30 cellular contexts compared by ENCODE assay signal in the genomic region with DNA sequence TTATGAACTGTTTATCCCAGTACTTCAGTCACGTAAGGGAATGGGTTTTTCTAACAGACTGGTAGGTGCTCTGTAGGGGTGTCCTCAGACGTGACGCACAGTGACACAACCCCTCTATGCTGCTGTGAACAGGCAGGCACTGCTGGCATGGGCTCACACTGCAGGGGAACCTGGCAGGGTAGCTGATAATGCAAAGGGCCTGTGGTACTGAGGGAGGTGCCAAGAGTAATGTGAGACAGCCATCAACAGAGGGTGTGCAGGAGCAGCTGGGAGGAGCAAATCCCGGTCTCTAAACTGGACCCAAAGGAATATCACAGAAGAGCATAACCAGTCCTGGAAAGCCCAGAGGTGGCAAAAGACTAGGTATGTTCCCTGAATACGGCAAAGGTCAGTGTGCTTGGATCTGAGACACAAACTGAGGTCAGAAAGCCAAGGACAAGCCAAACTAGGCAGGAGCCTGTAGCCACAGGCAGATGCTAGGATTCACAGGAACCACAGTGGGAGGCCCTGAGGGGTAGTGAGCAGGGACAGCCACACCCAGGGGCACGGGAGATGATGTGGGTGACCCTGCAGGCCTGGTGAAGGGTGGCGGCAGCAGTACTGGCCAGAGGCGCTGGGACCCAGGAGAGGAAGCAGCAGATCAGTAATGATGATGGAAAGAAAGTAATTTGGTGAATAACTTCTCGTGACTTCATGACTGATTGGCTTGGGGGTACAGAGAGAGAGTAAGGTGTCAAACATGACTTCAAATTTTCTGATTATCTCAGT.
"Had no signal": no experiment of that assay in that cellular context is flagged by ENCODE, and none has a peak within 500 bp of the region (broad histone marks: within the 10 kb centered on the region; RNA-seq: fewer than 3 reads in every experiment).

No MANE protein-coding gene starts in this region.

- H3K4me1 ChIP-seq: colonic mucosa, foreskin keratinocyte, gastroesophageal sphincter, heart left ventricle, transverse colon, upper lobe of right lung, uterus had no signal

- H3K4me3 Mint-ChIP-seq: dendritic cell treated with granulocyte-macrophage colony-stimulating factor and Interleukin-4, amounts not matched to agents 40 ng/mL and 50 ng/mL, for 4 days; endodermal cell; mesothelial cell of epicardium; naive B cell; natural killer cell treated with Interleukin-12 subunit alpha and Interleukin-12 subunit beta and Interleukin-15 and Interleukin-18, amount 100 ng/mL, for 72 hours; neural crest cell; stimulated activated memory B cell treated with anti-CD40 and anti-IgM and Interleukin-4, amounts not matched to agents 10 μg/mL and 1 μg/mL and 100 μg/mL, for 72 hours had no signal

- H3K36me3 ChIP-seq: colonic mucosa, gastroesophageal sphincter, heart left ventricle, thoracic aorta, transverse colon, upper lobe of right lung, uterus had no signal

- H3K9me3 Mint-ChIP-seq: dendritic cell treated with granulocyte-macrophage colony-stimulating factor and Interleukin-4, amounts not matched to agents 40 ng/mL and 50 ng/mL, for 4 days; endodermal cell; mesothelial cell of epicardium; natural killer cell treated with Interleukin-12 subunit alpha and Interleukin-12 subunit beta and Interleukin-15 and Interleukin-18, amount 100 ng/mL, for 72 hours; neural crest cell; stimulated activated memory B cell treated with anti-CD40 and anti-IgM and Interleukin-4, amounts not matched to agents 10 μg/mL and 1 μg/mL and 100 μg/mL, for 72 hours had no signal

- H3K27me3 ChIP-seq: colonic mucosa, foreskin keratinocyte, gastroesophageal sphincter, heart left ventricle, hepatocyte, transverse colon, upper lobe of right lung, uterus had no signal

- H3K4me1 Mint-ChIP-seq: mesothelial cell of epicardium; naive B cell; stimulated activated memory B cell treated with anti-CD40 and anti-IgM and Interleukin-4, amounts not matched to agents 10 μg/mL and 1 μg/mL and 100 μg/mL, for 72 hours had no signal

- DNase-seq: colonic mucosa; effector CD8-positive, alpha-beta T cell; foreskin keratinocyte; heart left ventricle; kidney; mesenchymal stem cell; mucosa of descending colon; naive B cell; retina; stimulated activated CD4-positive, alpha-beta T cell treated with anti-CD3 and anti-CD28 coated beads, Interleukin-12 subunit alpha, Interleukin-12 subunit beta, amount 100 ng/mL, for 4 hours; stimulated activated CD4-positive, alpha-beta T cell treated with anti-CD3 and anti-CD28 coated beads, Interleukin-1b, Interleukin-23, amount 100 ng/mL, for 48 hours; stimulated activated CD4-positive, alpha-beta T cell treated with anti-CD3 and anti-CD28 coated beads, Interleukin-4, amount 100 ng/mL, for 24 hours; stimulated activated naive CD8-positive, alpha-beta T cell treated with anti-CD3 and anti-CD28 coated beads, Interleukin-15, Interleukin-2, amounts not matched to agents 100 U/mL and 50 U/mL, for 24 hours; transverse colon; upper lobe of right lung; uterus had no signal

- H3K27ac Mint-ChIP-seq: dendritic cell treated with granulocyte-macrophage colony-stimulating factor and Interleukin-4, amounts not matched to agents 40 ng/mL and 50 ng/mL, for 4 days; endodermal cell; mesothelial cell of epicardium; natural killer cell treated with Interleukin-12 subunit alpha and Interleukin-12 subunit beta and Interleukin-15 and Interleukin-18, amount 100 ng/mL, for 72 hours; stimulated activated memory B cell treated with anti-CD40 and anti-IgM and Interleukin-4, amounts not matched to agents 10 μg/mL and 1 μg/mL and 100 μg/mL, for 72 hours had no signal

- H3K9me3 ChIP-seq: colonic mucosa, gastroesophageal sphincter, heart left ventricle, mucosa of descending colon, thoracic aorta, transverse colon, upper lobe of right lung, uterus had no signal

- H3K27ac ChIP-seq: colonic mucosa, epithelial cell of prostate, foreskin keratinocyte, gastroesophageal sphincter, heart left ventricle, hepatocyte, thoracic aorta, transverse colon, upper lobe of right lung, uterus had no signal

- H3K4me3 ChIP-seq: colonic mucosa, gastroesophageal sphincter, heart left ventricle, hepatocyte, mucosa of descending colon, smooth muscle cell, thoracic aorta, transverse colon, upper lobe of right lung, uterus had no signal

- ATAC-seq: esophagus mucosa; foreskin keratinocyte; gastroesophageal sphincter; left lobe of liver; mucosa of descending colon; sciatic nerve; stimulated activated memory B cell treated with anti-CD40 and anti-IgM and Interleukin-4, amounts not matched to agents 10 μg/mL and 1 μg/mL and 100 μg/mL, for 72 hours; stimulated activated naive CD8-positive, alpha-beta T cell treated with anti-CD3 and anti-CD28 coated beads, Interleukin-15, Interleukin-2, amounts not matched to agents 100 U/mL and 50 U/mL, for 24 hours; upper lobe of right lung had no signal

- H3K36me3 Mint-ChIP-seq: mesothelial cell of epicardium; naive B cell; natural killer cell treated with Interleukin-12 subunit alpha and Interleukin-12 subunit beta and Interleukin-15 and Interleukin-18, amount 100 ng/mL, for 72 hours; stimulated activated memory B cell treated with anti-CD40 and anti-IgM and Interleukin-4, amounts not matched to agents 10 μg/mL and 1 μg/mL and 100 μg/mL, for 72 hours had no signal
